Comparison of ENCODE assay signal across 7 cellular contexts in genomic region chr4:108072300-108072699, GRCh38.
DNase-seq lines count a peak whose midpoint lies in the region; ATAC-seq and TF ChIP-seq lines count a peak whose summit lies in the region.

No MANE protein-coding gene starts in this region.

- peaks cover 98% of the 10 kb centered on the region for H3K36me3 ChIP-seq in OCI-LY7 (ENCODE audit: insufficient read depth, low read length)

- BruUV-seq in OCI-LY7 (replicated peaks; lab: Mats Ljungman, UMichigan): no TSS peak

- no peaks in the 10 kb centered on the region for H3K9me3 ChIP-seq in OCI-LY7 (ENCODE audit: low read length)

- no peaks in the 10 kb centered on the region for H3K27me3 Mint-ChIP-seq in activated naive CD4-positive, alpha-beta T cell treated with anti-CD3 and anti-CD28 coated beads, Interleukin-2, amount 10 ng/mL, durations not matched to agents 7 days and 5 days

- peaks cover 77% of the 10 kb centered on the region for H3K36me3 Mint-ChIP-seq in activated naive CD4-positive, alpha-beta T cell treated with anti-CD3 and anti-CD28 coated beads, Interleukin-2, amount 10 ng/mL, durations not matched to agents 7 days and 5 days
- no peaks in the 10 kb centered on the region for H3K36me3 Mint-ChIP-seq in stimulated activated effector memory CD8-positive, alpha-beta T cell treated with anti-CD3 and anti-CD28 coated beads, Interleukin-12 subunit alpha, Interleukin-12 subunit beta, amount 100 ng/mL, for 72 hours

- H3K9me3 Mint-ChIP-seq in activated naive CD4-positive, alpha-beta T cell treated with anti-CD3 and anti-CD28 coated beads, Interleukin-2, amount 10 ng/mL, durations not matched to agents 7 days and 5 days: no peaks in the 10 kb centered on the region
- no peaks in the 10 kb centered on the region for H3K9me3 Mint-ChIP-seq in stimulated activated effector memory CD8-positive, alpha-beta T cell treated with anti-CD3 and anti-CD28 coated beads, Interleukin-12 subunit alpha, Interleukin-12 subunit beta, amount 100 ng/mL, for 72 hours

- ATAC-seq in HG02571 (IDR thresholded peaks at IDR 0.05; ENCODE audit: unreplicated experiment): peak; percentile 66
- ATAC-seq in stimulated activated effector memory CD8-positive, alpha-beta T cell treated with anti-CD3 and anti-CD28 coated beads, Interleukin-12 subunit alpha, Interleukin-12 subunit beta, amount 100 ng/mL, for 72 hours: peak; percentile 68
- no peak for ATAC-seq in HG02852 (IDR thresholded peaks at IDR 0.05; ENCODE audit: unreplicated experiment)

- no peak overlapping the region for H2AFZ ChIP-seq in OCI-LY7 (ENCODE audit: low read length)

- intact Hi-C loops in OCI-LY7 (cut with micrococcal nuclease; ENCODE audit: unreplicated experiment): no loop called here

- peak overlapping the region; percentile 94 for H3K27ac Mint-ChIP-seq in activated naive CD4-positive, alpha-beta T cell treated with anti-CD3 and anti-CD28 coated beads, Interleukin-2, amount 10 ng/mL, durations not matched to agents 7 days and 5 days
- no peak overlapping the region for H3K27ac Mint-ChIP-seq in stimulated activated effector memory CD8-positive, alpha-beta T cell treated with anti-CD3 and anti-CD28 coated beads, Interleukin-12 subunit alpha, Interleukin-12 subunit beta, amount 100 ng/mL, for 72 hours

- no peak for TF ChIP-seq POLR2A in erythroblast (IDR thresholded peaks at IDR 0.05; ENCODE audit: low read length)

- DNase-seq in OCI-LY7 (ENCODE audit: low spot score): peak; percentile 75
- peak; percentile 86 for DNase-seq in activated naive CD4-positive, alpha-beta T cell treated with anti-CD3 and anti-CD28 coated beads, Interleukin-2, amount 10 ng/mL, durations not matched to agents 7 days and 5 days
- DNase-seq in stimulated activated effector memory CD8-positive, alpha-beta T cell treated with anti-CD3 and anti-CD28 coated beads, Interleukin-12 subunit alpha, Interleukin-12 subunit beta, amount 100 ng/mL, for 72 hours (ENCODE audit: low spot score in 2 of 2): no peak
- DNase-seq in erythroblast (lab: John Stamatoyannopoulos, UW): no peak
- no peak for DNase-seq in germinal center (ENCODE audit: low spot score)

- H3K4me3 ChIP-seq in OCI-LY7 (ENCODE audit: low read depth, low read length, poor library complexity, severe bottlenecking): no peak overlapping the region

- no peaks in the 10 kb centered on the region; the same call in 1 of the 2 replicates for H4K20me1 ChIP-seq in OCI-LY7 (ENCODE audit: insufficient read depth, low read length)

- CTCF ChIA-PET in OCI-LY7 (lab: Charles Lee; ENCODE audit: unreplicated experiment): interaction anchor here (0.7 to 0.8 kb wide), 2 partner anchors 24 to 29 kb away, joined by 3 to 4 read pairs; no protein-coding TSS in a partner anchor
- CTCF ChIA-PET in activated naive CD4-positive, alpha-beta T cell treated with anti-CD3 and anti-CD28 coated beads, Interleukin-2, amount 10 ng/mL, durations not matched to agents 7 days and 5 days (lab: Charles Lee): interaction anchor here (0.9 to 1.6 kb wide), 4 partner anchors 27 to 501 kb away, joined by 3 to 7 read pairs (median 4); no protein-coding TSS in a partner anchor

- H3K4me3 Mint-ChIP-seq in activated naive CD4-positive, alpha-beta T cell treated with anti-CD3 and anti-CD28 coated beads, Interleukin-2, amount 10 ng/mL, durations not matched to agents 7 days and 5 days: peak overlapping the region; percentile 54
- no peak overlapping the region for H3K4me3 Mint-ChIP-seq in stimulated activated effector memory CD8-positive, alpha-beta T cell treated with anti-CD3 and anti-CD28 coated beads, Interleukin-12 subunit alpha, Interleukin-12 subunit beta, amount 100 ng/mL, for 72 hours

- H3K79me2 ChIP-seq in OCI-LY7 (ENCODE audit: insufficient read depth, low read depth, low read length): no peaks in the 10 kb centered on the region

- TF ChIP-seq CTCF in OCI-LY7 (conservative IDR thresholded peaks at IDR 0.05; ENCODE audit: low read length): no peak

- H3K27ac ChIP-seq in OCI-LY7 (ENCODE audit: low read depth, low read length, poor library complexity, severe bottlenecking): peak overlapping the region; percentile 50

- POLR2A ChIA-PET in OCI-LY7 (lab: Charles Lee): interaction anchor here (0.9 to 1.8 kb wide), 4 partner anchors 11 to 43 kb away, joined by 4 read pairs; no protein-coding TSS in a partner anchor

- no peaks in the 10 kb centered on the region for H3K9me2 ChIP-seq in OCI-LY7 (ENCODE audit: insufficient read depth, low read length)

- H3K4me1 ChIP-seq in OCI-LY7 (ENCODE audit: insufficient read depth, low read length, poor library complexity, severe bottlenecking): peaks cover 26% of the 10 kb centered on the region

- H3K4me1 Mint-ChIP-seq in activated naive CD4-positive, alpha-beta T cell treated with anti-CD3 and anti-CD28 coated beads, Interleukin-2, amount 10 ng/mL, durations not matched to agents 7 days and 5 days: peaks cover 75% of the 10 kb centered on the region
- H3K4me1 Mint-ChIP-seq in stimulated activated effector memory CD8-positive, alpha-beta T cell treated with anti-CD3 and anti-CD28 coated beads, Interleukin-12 subunit alpha, Interleukin-12 subunit beta, amount 100 ng/mL, for 72 hours: peaks cover 9% of the 10 kb centered on the region

- peak overlapping the region; percentile 4; the same call in 1 of the 2 replicates for H3K4me2 ChIP-seq in OCI-LY7 (ENCODE audit: low read length)

Comparison
In these comparisons a context has a peak if more than half of its experiments do, and no peak if none do; other contexts are left out.
1. DNase-seq: peak in OCI-LY7 (single experiment) and activated naive CD4-positive, alpha-beta T cell treated with anti-CD3 and anti-CD28 coated beads, Interleukin-2, amount 10 ng/mL, durations not matched to agents 7 days and 5 days (single experiment); none in stimulated activated effector memory CD8-positive, alpha-beta T cell treated with anti-CD3 and anti-CD28 coated beads, Interleukin-12 subunit alpha, Interleukin-12 subunit beta, amount 100 ng/mL, for 72 hours (0 of 2), erythroblast (0 of 2) and germinal center (single experiment).